ENCODE assay signal across 1 cellular context in the genomic region with DNA sequence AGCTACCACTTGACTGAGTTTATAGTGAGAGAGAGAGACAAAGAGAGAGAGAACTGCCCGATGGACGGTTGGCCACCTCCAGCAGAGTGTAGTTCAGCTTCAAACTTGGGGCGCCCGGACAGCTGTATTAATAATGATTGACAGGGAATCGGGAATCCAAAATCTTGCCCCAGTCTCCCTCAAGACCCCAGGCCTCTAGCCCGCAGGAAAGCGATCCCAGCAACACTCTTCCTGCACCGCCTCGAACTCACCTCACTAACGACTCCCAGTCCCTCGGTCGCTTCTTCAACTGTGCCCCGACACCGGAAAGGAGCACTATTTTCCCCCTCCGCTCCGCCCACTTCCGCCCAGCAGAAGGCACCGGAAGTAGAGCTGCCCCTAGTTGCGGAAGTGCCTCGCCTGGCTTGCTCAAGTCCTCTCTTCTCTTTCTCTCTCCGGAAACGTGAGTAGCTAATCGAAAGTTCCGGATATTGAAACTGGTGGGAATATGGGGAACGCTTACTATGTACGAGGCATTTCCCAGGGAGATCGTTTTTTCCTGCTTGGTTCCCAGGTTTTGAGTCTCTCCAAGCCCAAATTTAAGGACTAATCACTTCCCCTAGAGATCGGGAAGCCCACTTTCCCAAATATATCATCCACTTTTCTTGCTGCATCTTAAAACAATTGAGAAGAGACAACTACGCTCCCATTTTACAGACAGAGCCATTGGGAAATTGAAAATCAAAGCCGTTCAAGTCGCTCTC.
TF ChIP-seq lines count a peak whose summit lies in the region.

A gene with protein sequence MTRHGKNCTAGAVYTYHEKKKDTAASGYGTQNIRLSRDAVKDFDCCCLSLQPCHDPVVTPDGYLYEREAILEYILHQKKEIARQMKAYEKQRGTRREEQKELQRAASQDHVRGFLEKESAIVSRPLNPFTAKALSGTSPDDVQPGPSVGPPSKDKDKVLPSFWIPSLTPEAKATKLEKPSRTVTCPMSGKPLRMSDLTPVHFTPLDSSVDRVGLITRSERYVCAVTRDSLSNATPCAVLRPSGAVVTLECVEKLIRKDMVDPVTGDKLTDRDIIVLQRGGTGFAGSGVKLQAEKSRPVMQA (minus strand): TSS at position 293 of the 743 bp plus-strand sequence. CDS start 19,865 bp downstream, outside the sequence.

TF ChIP-seq in A549, 52 proteins besides CTCF, POLR2A, EP300 and RAD21 (continued from another document):
- TF ChIP-seq, protein P1, sequence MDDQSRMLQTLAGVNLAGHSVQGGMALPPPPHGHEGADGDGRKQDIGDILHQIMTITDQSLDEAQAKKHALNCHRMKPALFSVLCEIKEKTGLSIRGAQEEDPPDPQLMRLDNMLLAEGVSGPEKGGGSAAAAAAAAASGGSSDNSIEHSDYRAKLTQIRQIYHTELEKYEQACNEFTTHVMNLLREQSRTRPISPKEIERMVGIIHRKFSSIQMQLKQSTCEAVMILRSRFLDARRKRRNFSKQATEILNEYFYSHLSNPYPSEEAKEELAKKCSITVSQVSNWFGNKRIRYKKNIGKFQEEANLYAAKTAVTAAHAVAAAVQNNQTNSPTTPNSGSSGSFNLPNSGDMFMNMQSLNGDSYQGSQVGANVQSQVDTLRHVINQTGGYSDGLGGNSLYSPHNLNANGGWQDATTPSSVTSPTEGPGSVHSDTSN (IDR thresholded peaks at IDR 0.05): peak; percentile 78
- TF ChIP-seq HOXB13 (CRISPR knock-in tag; IDR thresholded peaks at IDR 0.05; ENCODE audit: low read depth) (no peak), RFX5 (IDR thresholded peaks at IDR 0.05) (peak; percentile 54; the same call in 1 of the 2 replicates), MYC (IDR thresholded peaks at IDR 0.05; ENCODE audit: borderline replicate concordance, low read length) (no peak), JUN (IDR thresholded peaks at IDR 0.05) (peak; percentile 96 to 97), CBX8 (IDR thresholded peaks at IDR 0.05) (no peak), TP53 (CRISPR knock-in tag; IDR thresholded peaks at IDR 0.05) (no peak), RCOR1 (IDR thresholded peaks at IDR 0.05; ENCODE audit: low read depth, low read length) (no peak), ZFP36 (IDR thresholded peaks at IDR 0.05; ENCODE audit: borderline replicate concordance, partially characterized antibody) (peak; percentile 65)
- TF ChIP-seq, protein P2, sequence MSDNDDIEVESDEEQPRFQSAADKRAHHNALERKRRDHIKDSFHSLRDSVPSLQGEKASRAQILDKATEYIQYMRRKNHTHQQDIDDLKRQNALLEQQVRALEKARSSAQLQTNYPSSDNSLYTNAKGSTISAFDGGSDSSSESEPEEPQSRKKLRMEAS (IDR thresholded peaks at IDR 0.05): peak; percentile 88
- TF ChIP-seq, protein P3, sequence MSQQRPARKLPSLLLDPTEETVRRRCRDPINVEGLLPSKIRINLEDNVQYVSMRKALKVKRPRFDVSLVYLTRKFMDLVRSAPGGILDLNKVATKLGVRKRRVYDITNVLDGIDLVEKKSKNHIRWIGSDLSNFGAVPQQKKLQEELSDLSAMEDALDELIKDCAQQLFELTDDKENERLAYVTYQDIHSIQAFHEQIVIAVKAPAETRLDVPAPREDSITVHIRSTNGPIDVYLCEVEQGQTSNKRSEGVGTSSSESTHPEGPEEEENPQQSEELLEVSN (IDR thresholded peaks at IDR 0.05; ENCODE audit: borderline replicate concordance, low read depth): peak; percentile 72
- TF ChIP-seq, protein P4, sequence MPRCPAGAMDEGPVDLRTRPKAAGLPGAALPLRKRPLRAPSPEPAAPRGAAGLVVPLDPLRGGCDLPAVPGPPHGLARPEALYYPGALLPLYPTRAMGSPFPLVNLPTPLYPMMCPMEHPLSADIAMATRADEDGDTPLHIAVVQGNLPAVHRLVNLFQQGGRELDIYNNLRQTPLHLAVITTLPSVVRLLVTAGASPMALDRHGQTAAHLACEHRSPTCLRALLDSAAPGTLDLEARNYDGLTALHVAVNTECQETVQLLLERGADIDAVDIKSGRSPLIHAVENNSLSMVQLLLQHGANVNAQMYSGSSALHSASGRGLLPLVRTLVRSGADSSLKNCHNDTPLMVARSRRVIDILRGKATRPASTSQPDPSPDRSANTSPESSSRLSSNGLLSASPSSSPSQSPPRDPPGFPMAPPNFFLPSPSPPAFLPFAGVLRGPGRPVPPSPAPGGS (IDR thresholded peaks at IDR 0.05): peak; percentile 94; the same call in 2 of the 3 replicates
